8 cellular contexts compared by ENCODE assay signal in the genomic region with DNA sequence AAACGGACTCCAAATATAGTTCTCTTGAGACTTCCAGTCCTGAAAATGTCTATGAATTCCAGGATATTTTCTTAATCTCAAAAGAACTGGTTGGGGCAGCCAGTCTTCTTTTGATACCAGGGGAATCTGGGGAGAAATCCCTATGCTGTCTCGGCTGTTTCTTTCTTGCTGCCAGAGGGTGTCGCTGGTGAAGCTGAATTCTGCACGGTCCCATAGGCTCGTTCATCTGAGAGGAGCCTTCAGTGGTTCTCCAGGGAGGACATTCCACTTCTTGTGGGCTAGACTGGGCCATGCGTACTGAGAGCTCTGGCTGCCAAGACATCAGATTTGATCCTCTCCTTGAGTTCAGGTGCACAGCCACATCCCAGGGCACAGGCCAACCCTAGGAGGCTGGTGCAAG.
A peak's percentile ranks its signal among the peaks of the same experiment; 100 is the strongest.
DNase-seq lines count a peak whose midpoint lies in the region; ATAC-seq and TF ChIP-seq lines count a peak whose summit lies in the region.

No MANE protein-coding gene starts in this region.

- DNase-seq in GM13977 (ENCODE audit: low spot score) (peak; percentile 44), fibroblast of the conjunctiva (ENCODE audit: low read depth) (peak; percentile 63), renal cortical epithelial cell (ENCODE audit: low read depth) (peak; percentile 34), midbrain (lab: John Stamatoyannopoulos, UW) (no peak), NCI-H2171 (lab: John Stamatoyannopoulos, UW) (no peak), coronary artery (ENCODE audit: low spot score) (no peak)

- no peak for ATAC-seq in HG03342 (IDR thresholded peaks at IDR 0.05; ENCODE audit: unreplicated experiment)

- H3K36me3 ChIP-seq in OCI-LY1 (ENCODE audit: insufficient read depth, low read length) = no peaks in the 10 kb centered on the region

- no peaks in the 10 kb centered on the region for H4K20me1 ChIP-seq in OCI-LY1 (ENCODE audit: insufficient read depth, low read length)

- no peak overlapping the region for H2AFZ ChIP-seq in OCI-LY1 (ENCODE audit: low read length)

- H3K79me2 ChIP-seq in OCI-LY1 (ENCODE audit: insufficient read depth, low read length) = no peaks in the 10 kb centered on the region

- no peak overlapping the region for H3K4me2 ChIP-seq in OCI-LY1 (ENCODE audit: low read length)

- TF ChIP-seq CTCF in GM13977 (IDR thresholded peaks at IDR 0.05; ENCODE audit: extremely low read depth, insufficient read depth, missing control alignments) (peak; percentile 63), OCI-LY1 (IDR thresholded peaks at IDR 0.05; ENCODE audit: low read length) (peak; percentile 59), coronary artery (IDR thresholded peaks at IDR 0.05) (no peak)

- H3K4me1 ChIP-seq in OCI-LY1 (ENCODE audit: insufficient read depth, low read length, severe bottlenecking) = no peaks in the 10 kb centered on the region

- H3K9me3 ChIP-seq in OCI-LY1 (ENCODE audit: low read length) = no peaks in the 10 kb centered on the region

- in situ Hi-C loops in GM13977 (cut with MboI; ENCODE audit: low pct_unique_long_range_greater_than_20kb, low sequenced_read_pairs, unreplicated experiment) = no loop called here

- H3K27ac ChIP-seq in OCI-LY1 (ENCODE audit: low read depth, low read length, poor library complexity, severe bottlenecking) (no peak overlapping the region), coronary artery (no peak overlapping the region)

- H3K9me2 ChIP-seq in OCI-LY1 (ENCODE audit: low read depth, low read length) = no peaks in the 10 kb centered on the region

- H3F3A ChIP-seq in OCI-LY1 (ENCODE audit: insufficient read depth, low read length) = no peaks in the 10 kb centered on the region

- H3K9ac ChIP-seq in OCI-LY1 (ENCODE audit: low read length) = no peak overlapping the region

- H3K4me3 ChIP-seq in OCI-LY1 (ENCODE audit: low read depth, low read length, poor library complexity, severe bottlenecking) = no peak overlapping the region
- H3K4me3 ChIP-seq in coronary artery = no peak overlapping the region

- H3K27me3 ChIP-seq in OCI-LY1 (ENCODE audit: insufficient read depth, low read length) = no peaks in the 10 kb centered on the region

Comparison
In these comparisons a context has a peak if more than half of its experiments do, and no peak if none do; other contexts are left out.
1. DNase-seq: peak in GM13977 (single experiment), fibroblast of the conjunctiva (single experiment) and renal cortical epithelial cell (single experiment); none in midbrain (single experiment), NCI-H2171 (single experiment) and coronary artery (single experiment).